8 cellular contexts compared by ENCODE assay signal in genomic region chr7:45111298-45112223, GRCh38. TPM values are rescaled to one million over a fixed set of nuclear protein-coding genes. Genes with fewer than 3 reads are reported as not detected.
A peak's percentile ranks its signal among the peaks of the same experiment; 100 is the strongest.
DNase-seq lines count a peak whose midpoint lies in the region; ATAC-seq and TF ChIP-seq lines count a peak whose summit lies in the region.

TSS of gene TBRG4 (minus strand) at chr7:45111697. CDS start at chr7:45109237, 2,460 bp downstream.

- peak within 1 kb of the TSS; percentile 89 to 97 (median 93) for H3K27ac ChIP-seq in spleen

- peaks cover 5 to 31% (median 27%) of the 10 kb centered on the region in 6 donors for H3K36me3 ChIP-seq in spleen

- H3K4me1 ChIP-seq in spleen: peaks cover 33 to 57% (median 52%) of the 10 kb centered on the region in 6 donors

- peak within 1 kb of the TSS; percentile 97 for H3K4me3 ChIP-seq in AG10803 (ENCODE audit: low read length)
- H3K4me3 ChIP-seq in spleen: peak within 1 kb of the TSS; percentile 82 to 95 (median 88)

- intact Hi-C loops in spleen (cut with DNase I; ENCODE audit: low total_unique reads): loop anchor here (10.0 kb wide), 1 partner anchor 107 kb away; the partner anchor contains the start of gene CCM2

- ATAC-seq in GM19023 (IDR thresholded peaks at IDR 0.05; ENCODE audit: unreplicated experiment) (peak; percentile 93), HG03280 (IDR thresholded peaks at IDR 0.05; ENCODE audit: unreplicated experiment) (peak; percentile 94)

- H3K27me3 ChIP-seq in spleen (replicated peaks in 1 of 7): no peaks in the 10 kb centered on the region

- 0 to 1% (median 0%) methylated on average over 60 to 64 of the region's 64 CpGs for WGBS in spleen, 5 donors

- H3K9me3 ChIP-seq in spleen: no peaks in the 10 kb centered on the region

- TF ChIP-seq POLR2A in spleen (IDR thresholded peaks at IDR 0.05): peak; percentile 55 to 86 (median 68)

- TF ChIP-seq CTCF in AG10803 (conservative IDR thresholded peaks at IDR 0.05; ENCODE audit: low read length): peak; percentile 54
- TF ChIP-seq CTCF in spleen (IDR thresholded peaks at IDR 0.05 in 8 of 11, conservative IDR thresholded peaks at IDR 0.05 in 3 of 11): peak in 5 of 11 experiments; percentile 15 to 43 (median 27)

- peak; percentile 90 for DNase-seq in AG10803 (ENCODE audit: low read depth)
- DNase-seq in NCI-H345 (lab: John Stamatoyannopoulos, UW): peak; percentile 96
- DNase-seq in activated CD4-positive, CD25-positive, alpha-beta regulatory T cell (lab: John Stamatoyannopoulos, UW): peak; percentile 84 to 89 (median 87)
- DNase-seq in central memory CD4-positive, alpha-beta T cell: peak; percentile 93
- peak; percentile 98 for DNase-seq in inferior parietal cortex (ENCODE audit: extremely low spot score)
- DNase-seq in spleen: peak; percentile 99

RNA-seq across cellular contexts. Expression of gene TBRG4, which starts in this region (rescaled TPM):
- 10 to 100 TPM; 37.9 to 77.1 (median 67.4) TPM for total RNA-seq in spleen
- 10 to 100 TPM; 42.9 to 59.9 (median 46.2) TPM for polyA plus RNA-seq in spleen

Comparison
In these comparisons a context has a peak if more than half of its experiments do, and no peak if none do; other contexts are left out.
1. Peak in every context shown above with its lines: DNase-seq, ATAC-seq, H3K4me3 ChIP-seq and H3K27ac ChIP-seq.